Comparison of ENCODE assay signal across 8 cellular contexts in the genomic region with DNA sequence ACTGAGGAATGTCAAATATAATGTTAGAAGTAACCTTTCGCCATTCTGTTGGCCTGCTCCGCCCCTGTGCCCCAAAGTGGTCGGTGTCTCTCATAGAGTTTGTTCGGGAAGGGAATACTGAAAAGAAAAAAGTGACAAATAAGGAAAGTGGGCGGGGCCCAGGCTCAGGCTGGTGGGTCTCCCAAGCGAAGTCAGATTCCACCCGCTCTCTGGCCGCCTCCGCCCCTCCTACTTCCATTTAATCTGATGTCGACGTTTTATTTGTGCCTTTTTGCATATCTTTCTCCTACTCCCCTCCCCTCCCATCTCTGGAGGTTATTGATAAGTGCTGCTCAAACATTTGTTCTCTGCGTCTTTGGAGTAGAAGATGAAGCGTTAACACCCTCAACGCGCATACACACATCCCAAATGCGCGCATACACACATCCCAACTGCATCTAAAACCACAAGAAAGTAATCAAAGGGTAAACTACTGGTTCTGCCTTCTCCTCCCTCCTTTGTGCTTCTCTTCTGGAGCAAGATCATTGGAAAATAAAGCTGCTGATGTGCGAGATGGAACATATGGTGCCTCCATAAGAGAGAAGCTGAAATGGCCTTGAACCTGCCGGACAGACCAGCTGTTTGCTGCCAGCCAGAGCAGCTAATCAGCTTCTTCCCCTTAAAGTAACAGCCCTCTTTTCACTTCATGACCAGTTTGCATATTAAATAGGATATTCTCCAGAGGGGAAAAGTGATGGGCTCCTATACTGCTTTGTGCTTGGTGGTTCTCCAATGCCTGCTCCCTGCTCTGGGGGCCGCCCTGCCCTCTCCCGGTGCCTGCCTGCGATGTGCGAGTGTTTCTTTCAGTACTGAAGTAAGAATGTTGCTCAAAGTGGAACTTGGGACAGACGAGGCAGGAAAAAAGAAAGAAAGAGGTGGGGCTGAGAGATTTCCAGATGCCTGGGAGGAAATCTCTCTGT. TPM values are rescaled to one million over a fixed set of nuclear protein-coding genes. Genes with fewer than 3 reads are reported as not detected.
DNase-seq lines count a peak whose midpoint lies in the region; ATAC-seq and TF ChIP-seq lines count a peak whose summit lies in the region.

No MANE protein-coding gene starts in this region.

- CTCF ChIA-PET in A673 (lab: Charles Lee): interaction anchor here (0.5 kb wide), 1 partner anchor 278 kb away, joined by 4 read pairs; no protein-coding TSS in a partner anchor

- no peak overlapping the region for H3K23ac ChIP-seq in neuronal stem cell (ENCODE audit: low read depth, low read length, poor library complexity)

- no TSS peak for BruUV-seq in A673 (replicated peaks; lab: Mats Ljungman, UMichigan)

- intact Hi-C loops in A673 (cut with micrococcal nuclease; ENCODE audit: unreplicated experiment): loop anchor here (2.0 to 5.0 kb wide), 4 partner anchors 81 to 403 kb away; no protein-coding TSS in a partner anchor

- H2BK120ac ChIP-seq in neuronal stem cell (ENCODE audit: low read depth, low read length): no peak overlapping the region

- H2AFZ ChIP-seq in neuronal stem cell (ENCODE audit: low read length): peak overlapping the region; percentile 95

- no peak overlapping the region for H3K14ac ChIP-seq in neuronal stem cell (ENCODE audit: low read length)

- H4K8ac ChIP-seq in neuronal stem cell (ENCODE audit: low read depth, low read length): no peak overlapping the region

- H4K91ac ChIP-seq in neuronal stem cell (ENCODE audit: low read depth, low read length, poor library complexity): no peak overlapping the region

- no peaks in the 10 kb centered on the region for H3K36me3 Mint-ChIP-seq in HFFc6 (ENCODE audit: low read depth)
- peaks cover 0 to 1% of the 10 kb centered on the region in 2 donors for H3K36me3 Mint-ChIP-seq in activated T-cell treated with anti-CD3 and anti-CD28 coated beads, Interleukin-2, amount 50 U/mL, for 72 hours (ENCODE audit: insufficient read depth in 2 of 2)

- no peaks in the 10 kb centered on the region for H3K9me3 Mint-ChIP-seq in HFFc6
- H3K9me3 Mint-ChIP-seq in activated T-cell treated with anti-CD3 and anti-CD28 coated beads, Interleukin-2, amount 50 U/mL, for 72 hours: no peaks in the 10 kb centered on the region

- WGBS in gastroesophageal sphincter (ENCODE audit: low coverage in 1 of 2), 2 donors: 1 to 13% methylated on average over 14 to 16 of the region's 24 CpGs
- WGBS in neuronal stem cell (ENCODE audit: extremely low coverage in 2 of 2, insufficient read length in 2 of 2, insufficient replicate concordance in 1 of 2), 2 donors: no CpG with 5 or more reads among the region's 24 CpGs

- peak; percentile 80 for DNase-seq in A673 (ENCODE audit: low spot score)
- DNase-seq in HFFc6: no peak
- DNase-seq in activated T-cell treated with anti-CD3 and anti-CD28 coated beads, Interleukin-2, amount 50 U/mL, for 72 hours: peak in 1 of 2 donors; percentile 5
- DNase-seq in neuronal stem cell (ENCODE audit: low spot score): peak; percentile 37
- no peak for DNase-seq in central memory CD4-positive, alpha-beta T cell

- H3K4me2 ChIP-seq in neuronal stem cell (ENCODE audit: insufficient read depth, low read length, poor library complexity, severe bottlenecking): peak overlapping the region; percentile 57

- H3K9me3 ChIP-seq in A673 (ENCODE audit: low read depth, low read length, poor library complexity, severe bottlenecking) (no peaks in the 10 kb centered on the region), gastroesophageal sphincter (no peaks in the 10 kb centered on the region), neuronal stem cell (replicated peaks in 1 of 2; ENCODE audit: control insufficient read depth in 2 of 2, insufficient read depth in 1 of 2, low read depth in 1 of 2, low read length in 2 of 2) (no peaks in the 10 kb centered on the region)

- H3K27me3 Mint-ChIP-seq in HFFc6 (ENCODE audit: insufficient read depth): no peaks in the 10 kb centered on the region; the same call in 1 of the 2 replicates
- peaks cover 5% of the 10 kb centered on the region for H3K27me3 Mint-ChIP-seq in activated T-cell treated with anti-CD3 and anti-CD28 coated beads, Interleukin-2, amount 50 U/mL, for 72 hours (ENCODE audit: low read depth)

- H3K4me1 ChIP-seq in A673 (ENCODE audit: insufficient read depth, low read length, poor library complexity, severe bottlenecking) (no peaks in the 10 kb centered on the region), gastroesophageal sphincter (peaks cover 0 to 16% (median 7%) of the 10 kb centered on the region in 3 donors), neuronal stem cell (ENCODE audit: control insufficient read depth in 2 of 2, insufficient read depth in 1 of 2, low read depth in 1 of 2, low read length in 2 of 2) (peaks cover 3 to 4% of the 10 kb centered on the region in 2 donors)

- H2AK5ac ChIP-seq in neuronal stem cell (ENCODE audit: low read depth, low read length): no peak overlapping the region

- peak overlapping the region; percentile 53 for H3K4me3 ChIP-seq in A673 (ENCODE audit: low read depth, low read length, poor library complexity, severe bottlenecking)
- H3K4me3 ChIP-seq in gastroesophageal sphincter: peak overlapping the region; percentile 48 to 66
- peak overlapping the region; percentile 57 to 74 for H3K4me3 ChIP-seq in neuronal stem cell (ENCODE audit: low read length in 2 of 2)

- H3K4ac ChIP-seq in neuronal stem cell (ENCODE audit: low read length): no peak overlapping the region

- H3K79me1 ChIP-seq in neuronal stem cell (ENCODE audit: low read depth, low read length): no peaks in the 10 kb centered on the region

- TF ChIP-seq POLR2A in gastroesophageal sphincter (IDR thresholded peaks at IDR 0.05): no peak

- TF ChIP-seq EP300 in gastroesophageal sphincter (IDR thresholded peaks at IDR 0.05): no peak

- H3K36me3 ChIP-seq in A673 (ENCODE audit: insufficient read depth, low read length, poor library complexity, severe bottlenecking) (no peaks in the 10 kb centered on the region), gastroesophageal sphincter (no peaks in the 10 kb centered on the region), neuronal stem cell (replicated peaks in 1 of 2; ENCODE audit: control insufficient read depth in 2 of 2, insufficient read depth in 2 of 2, low read length in 2 of 2) (no peaks in the 10 kb centered on the region)

- H3K4me1 Mint-ChIP-seq in HFFc6 (ENCODE audit: low read depth): peaks cover 24% of the 10 kb centered on the region
- H3K4me1 Mint-ChIP-seq in activated T-cell treated with anti-CD3 and anti-CD28 coated beads, Interleukin-2, amount 50 U/mL, for 72 hours (ENCODE audit: low read depth): peaks cover 15% of the 10 kb centered on the region

- no peak for ATAC-seq in activated T-cell treated with anti-CD3 and anti-CD28 coated beads, Interleukin-2, amount 50 U/mL, for 72 hours (replicated peaks in 1 of 2)
- ATAC-seq in gastroesophageal sphincter: no peak
- no peak for ATAC-seq in GM18870 (IDR thresholded peaks at IDR 0.05; ENCODE audit: unreplicated experiment)
- no peak for ATAC-seq in HG02884 (IDR thresholded peaks at IDR 0.05; ENCODE audit: unreplicated experiment)

- no peak overlapping the region for H3K18ac ChIP-seq in neuronal stem cell (ENCODE audit: low read length)

- POLR2A ChIA-PET in A673 (lab: Charles Lee; ENCODE audit: low non-redundant PET): interaction anchor here (0.6 kb wide), 1 partner anchor 427 kb away, joined by 7 read pairs; no protein-coding TSS in a partner anchor

- no peak overlapping the region for H2BK15ac ChIP-seq in neuronal stem cell (ENCODE audit: low read length)

- H3K27ac ChIP-seq in A673 (ENCODE audit: low read depth, low read length, poor library complexity, severe bottlenecking) (peak overlapping the region; percentile 74), gastroesophageal sphincter (peak overlapping the region; percentile 34 to 91 (median 86)), neuronal stem cell (replicated peaks; ENCODE audit: low read length) (no peak overlapping the region)

- H3K27me3 ChIP-seq in A673 (replicated peaks; ENCODE audit: insufficient read depth, low read depth, low read length, poor library complexity) (peaks cover 18% of the 10 kb centered on the region), gastroesophageal sphincter (no peaks in the 10 kb centered on the region), neuronal stem cell (ENCODE audit: control insufficient read depth in 3 of 3, insufficient read depth in 3 of 3, low read depth in 1 of 3, low read length in 3 of 3) (peaks cover 0 to 30% (median 16%) of the 10 kb centered on the region in 3 experiments)

- H3K4me3 Mint-ChIP-seq in HFFc6: peak overlapping the region; percentile 89
- H3K4me3 Mint-ChIP-seq in activated T-cell treated with anti-CD3 and anti-CD28 coated beads, Interleukin-2, amount 50 U/mL, for 72 hours: peak overlapping the region; percentile 77 to 85

- TF ChIP-seq CTCF in A673 (conservative IDR thresholded peaks at IDR 0.05; ENCODE audit: low read depth, low read length) (0 out of 2 replicates have a peak, but pooled peaks have one; percentile 24), HFFc6 (IDR thresholded peaks at IDR 0.05) (peak; percentile 16; the same call in 1 of the 2 replicates), gastroesophageal sphincter (IDR thresholded peaks at IDR 0.05) (no peak)

- peak overlapping the region; percentile 88 for H3K27ac Mint-ChIP-seq in HFFc6
- H3K27ac Mint-ChIP-seq in activated T-cell treated with anti-CD3 and anti-CD28 coated beads, Interleukin-2, amount 50 U/mL, for 72 hours: no peak overlapping the region

- no peak overlapping the region for H2BK12ac ChIP-seq in neuronal stem cell (ENCODE audit: low read length)

- H3K9ac ChIP-seq in neuronal stem cell (ENCODE audit: low read depth, low read length, poor library complexity): no peak overlapping the region

- no peak overlapping the region for H2BK5ac ChIP-seq in neuronal stem cell (ENCODE audit: low read length)

RNA-seq across cellular contexts. Expression of gene MAMLD1, which starts 3.1 kb away (rescaled TPM):
- total RNA-seq in A673 (2021) (3.2 and 4.0 TPM in 2 replicates), gastroesophageal sphincter (1 to 10 TPM; 2.2 to 7.3 (median 3.9) TPM)
- 1 to 10 TPM; 4.0 to 5.3 (median 4.7) TPM for total RNA-seq in HFFc6 (2021; fragmentation: NEBNext Ultra II Directional; extraction: Animal tissue kit (Norgen Biotek cat#: 25700))
- total RNA-seq in activated T-cell treated with anti-CD3 and anti-CD28 coated beads, Interleukin-2, amount 50 U/mL, for 72 hours: 1 to 10 TPM; 2.7 to 3.4 TPM
- polyA plus RNA-seq in neuronal stem cell (2013, experiment 1 of 2): 0.18 TPM
- 0.10 TPM for polyA plus RNA-seq in neuronal stem cell (2013, experiment 2 of 2)

Comparison
In these comparisons a context has a peak if more than half of its experiments do, and no peak if none do; other contexts are left out.
1. DNase-seq: peak in A673 (single experiment) and neuronal stem cell (single experiment); none in HFFc6 (single experiment) and central memory CD4-positive, alpha-beta T cell (single experiment).
2. CTCF ChIP-seq: peak in A673 (single experiment) and HFFc6 (single experiment); none in gastroesophageal sphincter (0 of 4).
3. Peak in every context shown above with its lines, with median percentiles within 50 percentile points of each other: H3K4me3 ChIP-seq.